ENCODE assay signal across 8 cellular contexts in the genomic region with DNA sequence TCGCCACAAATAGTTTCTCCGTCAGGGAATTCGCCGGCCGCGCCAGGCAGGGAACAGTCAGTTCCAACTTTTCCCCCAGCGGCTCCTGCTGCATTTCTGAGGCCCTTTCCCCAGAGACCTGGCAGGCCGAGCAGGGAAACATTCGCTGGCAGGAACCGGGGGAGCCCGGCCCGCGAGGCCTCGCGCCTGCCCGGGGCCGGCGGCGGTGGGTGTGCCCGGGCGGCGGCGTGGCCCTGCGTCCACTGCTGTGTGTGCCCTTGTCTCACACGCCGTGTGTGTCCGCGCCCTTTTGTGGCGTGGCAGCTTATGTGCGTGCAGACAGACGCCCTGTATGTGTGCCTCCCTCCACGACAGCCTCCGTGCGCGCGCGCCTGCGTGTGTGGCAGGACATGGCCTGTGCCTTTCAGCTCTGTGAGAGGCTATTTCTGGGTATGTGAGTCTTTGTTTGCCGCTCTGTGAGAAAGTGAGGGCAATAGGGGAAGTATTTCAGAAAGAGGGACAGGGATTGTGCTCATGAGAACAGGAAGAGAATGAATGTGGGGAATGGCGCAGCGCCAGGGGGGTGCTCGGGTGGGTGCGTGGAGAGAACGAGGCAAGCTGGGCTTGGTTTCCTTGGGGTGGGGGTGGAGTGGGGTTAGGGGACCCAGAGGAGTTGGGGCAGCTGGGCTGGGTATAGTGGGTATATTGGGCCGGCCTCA. TPM values are rescaled to one million over a fixed set of nuclear protein-coding genes. Genes with fewer than 3 reads are reported as not detected.
DNase-seq lines count a peak whose midpoint lies in the region; ATAC-seq and TF ChIP-seq lines count a peak whose summit lies in the region.

No MANE protein-coding gene starts in this region.

- H3K4me1 Mint-ChIP-seq in activated naive CD4-positive, alpha-beta T cell treated with anti-CD3 and anti-CD28 coated beads for 36 hours (ENCODE audit: low read depth): peaks cover 41% of the 10 kb centered on the region

- DNase-seq in Caki2 (ENCODE audit: low read depth): peak; percentile 66
- peak; percentile 57 for DNase-seq in M059J (ENCODE audit: low read depth)
- peak; percentile 34 for DNase-seq in activated naive CD4-positive, alpha-beta T cell treated with anti-CD3 and anti-CD28 coated beads for 36 hours
- DNase-seq in foreskin keratinocyte: peak in 1 of 2 donors; percentile 33
- no peak for DNase-seq in NCI-H146 treated with DMSO at 0.1 percent for 48 hours (lab: John Stamatoyannopoulos, UW; ENCODE audit: unreplicated experiment)
- DNase-seq in T-helper 9 cell: no peak

- CTCF ChIA-PET in activated naive CD4-positive, alpha-beta T cell treated with anti-CD3 and anti-CD28 coated beads for 36 hours (lab: Charles Lee): no interaction called here

- H3K79me2 ChIP-seq in neural cell (replicated peaks; ENCODE audit: insufficient read depth, low read length): peaks cover 3% of the 10 kb centered on the region

- no peak overlapping the region for H2AFZ ChIP-seq in neural cell (ENCODE audit: low read depth, low read length)

- no peak overlapping the region for H3K27ac Mint-ChIP-seq in activated naive CD4-positive, alpha-beta T cell treated with anti-CD3 and anti-CD28 coated beads for 36 hours

- no peak for TF ChIP-seq CTCF in foreskin keratinocyte (conservative IDR thresholded peaks at IDR 0.05)
- TF ChIP-seq CTCF in neural cell (IDR thresholded peaks at IDR 0.05; ENCODE audit: poor library complexity, severe bottlenecking): no peak

- ATAC-seq in foreskin keratinocyte (peak; percentile 37), HG02571 (IDR thresholded peaks at IDR 0.05; ENCODE audit: unreplicated experiment) (no peak)

- peak overlapping the region; percentile 78 for H3K4me3 ChIP-seq in neural cell (ENCODE audit: low read length)

- peak overlapping the region; percentile 60 for H3K9ac ChIP-seq in neural cell (ENCODE audit: low read length)

- H3K27me3 Mint-ChIP-seq in activated naive CD4-positive, alpha-beta T cell treated with anti-CD3 and anti-CD28 coated beads for 36 hours (ENCODE audit: low read depth): peaks cover 59% of the 10 kb centered on the region

- H3K27ac ChIP-seq in foreskin keratinocyte (no peak overlapping the region), neural cell (ENCODE audit: low read length) (peak overlapping the region; percentile 32)

- TF ChIP-seq RAD21 in neural cell (conservative IDR thresholded peaks at IDR 0.05): no peak

- H3K4me1 ChIP-seq in foreskin keratinocyte: peaks cover 3% of the 10 kb centered on the region

- H3F3A ChIP-seq in neural cell (ENCODE audit: insufficient read depth, low read length, poor library complexity, severe bottlenecking): peaks cover 4% of the 10 kb centered on the region

- no peaks in the 10 kb centered on the region for H3K36me3 Mint-ChIP-seq in activated naive CD4-positive, alpha-beta T cell treated with anti-CD3 and anti-CD28 coated beads for 36 hours (ENCODE audit: low read depth)

- no peaks in the 10 kb centered on the region for H3K9me3 Mint-ChIP-seq in activated naive CD4-positive, alpha-beta T cell treated with anti-CD3 and anti-CD28 coated beads for 36 hours

- no peak overlapping the region for H3K4me2 ChIP-seq in neural cell (ENCODE audit: low read length)

- no peaks in the 10 kb centered on the region for H3K9me3 ChIP-seq in neural cell (ENCODE audit: low read length)

- no peaks in the 10 kb centered on the region for H3K9me2 ChIP-seq in neural cell (ENCODE audit: insufficient read depth, low read length)

- TF ChIP-seq EP300 in neural cell (conservative IDR thresholded peaks at IDR 0.05; ENCODE audit: poor library complexity, severe bottlenecking): no peak

- H3K36me3 ChIP-seq in neural cell (ENCODE audit: insufficient read depth, low read length): no peaks in the 10 kb centered on the region

- in situ Hi-C loops in Caki2 (cut with HindIII; ENCODE audit: low pct_unique_long_range_greater_than_20kb, low sequenced_read_pairs): no loop called here

- peak overlapping the region; percentile 42 for H3K4me3 Mint-ChIP-seq in activated naive CD4-positive, alpha-beta T cell treated with anti-CD3 and anti-CD28 coated beads for 36 hours

- H3K27me3 ChIP-seq in foreskin keratinocyte (peaks cover 49% of the 10 kb centered on the region), neural cell (ENCODE audit: insufficient read depth, low read depth, low read length) (no peaks in the 10 kb centered on the region)

- no peaks in the 10 kb centered on the region for H4K20me1 ChIP-seq in neural cell (ENCODE audit: insufficient read depth)

- intact Hi-C loops in activated naive CD4-positive, alpha-beta T cell treated with anti-CD3 and anti-CD28 coated beads for 36 hours (cut with micrococcal nuclease): no loop called here

TF ChIP-seq in neural cell, 6 proteins besides CTCF, POLR2A, EP300 and RAD21:
- no peak for TF ChIP-seq MXI1 (conservative IDR thresholded peaks at IDR 0.05; ENCODE audit: poor library complexity, severe bottlenecking)
- TF ChIP-seq EZH2 (IDR thresholded peaks at IDR 0.05; ENCODE audit: borderline replicate concordance, insufficient read depth, low read length, poor library complexity, severe bottlenecking): no peak
- no peak for TF ChIP-seq REST (IDR thresholded peaks at IDR 0.05; ENCODE audit: borderline replicate concordance)
- TF ChIP-seq POLR2AphosphoS5 (IDR thresholded peaks at IDR 0.05): peak; percentile 50
- TF ChIP-seq SMC3 (conservative IDR thresholded peaks at IDR 0.05; ENCODE audit: poor library complexity): no peak
- TF ChIP-seq TAF1 (IDR thresholded peaks at IDR 0.05; ENCODE audit: low read depth): no peak

RNA-seq across cellular contexts. Expression of gene SMARCD3, which starts 0.7 kb away (rescaled TPM):
- total RNA-seq in Caki2 (2014; rRNA removed; shearing (Covaris generic); ENCODE audit: low replicate concordance): 12.4 and 13.1 TPM in 2 replicates
- total RNA-seq in M059J (2014; rRNA removed; shearing (Covaris generic)): 3.2 and 4.3 TPM in 2 replicates
- total RNA-seq in activated naive CD4-positive, alpha-beta T cell treated with anti-CD3 and anti-CD28 coated beads for 36 hours: 1 to 10 TPM; 4.5 to 5.8 TPM
- total RNA-seq in foreskin keratinocyte: 3.5 and 4.5 TPM in 2 replicates
- polyA plus RNA-seq in foreskin keratinocyte: 3.6 and 4.7 TPM in 2 replicates
- polyA plus RNA-seq in neural cell: 199 and 216 TPM in 2 replicates
- 131 and 132 TPM in 2 replicates for polyA minus RNA-seq in neural cell

RNA-seq across cellular contexts. Expression of gene CHPF2, which starts 16.9 kb away (rescaled TPM):
- total RNA-seq in Caki2 (2014; rRNA removed; shearing (Covaris generic); ENCODE audit: low replicate concordance): 27.5 and 38.2 TPM in 2 replicates
- total RNA-seq in M059J (2014; rRNA removed; shearing (Covaris generic)): 47.2 and 90.1 TPM in 2 replicates
- 10 to 100 TPM; 21.0 TPM for total RNA-seq in activated naive CD4-positive, alpha-beta T cell treated with anti-CD3 and anti-CD28 coated beads for 36 hours
- total RNA-seq in foreskin keratinocyte: 36.8 and 46.0 TPM in 2 replicates
- polyA plus RNA-seq in foreskin keratinocyte (27.1 and 33.2 TPM in 2 replicates), neural cell (22.1 and 22.5 TPM in 2 replicates)
- 25.9 and 33.6 TPM in 2 replicates for polyA minus RNA-seq in neural cell

RNA-seq across cellular contexts. Expression of gene ABCF2, which starts 22.2 kb away (rescaled TPM):
- total RNA-seq in Caki2 (2014; rRNA removed; shearing (Covaris generic); ENCODE audit: low replicate concordance): 36.8 and 47.9 TPM in 2 replicates
- 65.0 and 74.0 TPM in 2 replicates for total RNA-seq in M059J (2014; rRNA removed; shearing (Covaris generic))
- 10 to 100 TPM; 33.9 to 35.5 TPM for total RNA-seq in activated naive CD4-positive, alpha-beta T cell treated with anti-CD3 and anti-CD28 coated beads for 36 hours
- total RNA-seq in foreskin keratinocyte: 64.5 and 71.5 TPM in 2 replicates
- polyA plus RNA-seq in foreskin keratinocyte (41.6 and 49.3 TPM in 2 replicates), neural cell (32.7 and 45.8 TPM in 2 replicates)
- polyA minus RNA-seq in neural cell: 37.7 and 39.2 TPM in 2 replicates

RNA-seq across cellular contexts. Expression of gene H2BK1, which starts 38.9 kb away (rescaled TPM):
- total RNA-seq in Caki2 (2014; rRNA removed; shearing (Covaris generic); ENCODE audit: low replicate concordance): not detected in 2 replicates
- not detected in 2 replicates for total RNA-seq in M059J (2014; rRNA removed; shearing (Covaris generic))
- not detected for total RNA-seq in activated naive CD4-positive, alpha-beta T cell treated with anti-CD3 and anti-CD28 coated beads for 36 hours
- not detected in 2 replicates for total RNA-seq in foreskin keratinocyte
- polyA plus RNA-seq in foreskin keratinocyte: not detected in 2 replicates
- polyA plus RNA-seq in neural cell: not detected in 2 replicates
- not detected in 2 replicates for polyA minus RNA-seq in neural cell

Comparison
In these comparisons a context has a peak if more than half of its experiments do, and no peak if none do; other contexts are left out.
1. DNase-seq: peak in Caki2 (single experiment), M059J (single experiment) and activated naive CD4-positive, alpha-beta T cell treated with anti-CD3 and anti-CD28 coated beads for 36 hours (single experiment); none in NCI-H146 treated with DMSO at 0.1 percent for 48 hours (single experiment) and T-helper 9 cell (single experiment).